In genomic region chr22:20080776-20081654, GRCh38 we compare ENCODE assay signal across 8 cellular contexts. TPM values are rescaled to one million over a fixed set of nuclear protein-coding genes. Genes with fewer than 3 reads are reported as not detected.
A peak's percentile ranks its signal among the peaks of the same experiment; 100 is the strongest.
DNase-seq lines count a peak whose midpoint lies in the region; ATAC-seq and TF ChIP-seq lines count a peak whose summit lies in the region.

No MANE protein-coding gene starts in this region.

- peak overlapping the region; percentile 73 for H3K18ac ChIP-seq in neuronal stem cell (ENCODE audit: low read length)

- POLR2A ChIA-PET in activated CD8-positive, alpha-beta T cell treated with anti-CD3 and anti-CD28 coated beads, Interleukin-2, amount 10 ng/mL, durations not matched to agents 7 days and 5 days (lab: Charles Lee) = interaction anchor here (1.7 kb wide), 1 partner anchor 25 kb away, joined by 6 read pairs; no protein-coding TSS in a partner anchor

- H2BK12ac ChIP-seq in neuronal stem cell (ENCODE audit: low read length) = no peak overlapping the region

- H3K14ac ChIP-seq in neuronal stem cell (ENCODE audit: low read length) = peak overlapping the region; percentile 25

- DNase-seq in GM06990 (ENCODE audit: extremely low read depth, insufficient read length) (peak; percentile 26), fibroblast of villous mesenchyme (ENCODE audit: low read depth) (peak; percentile 57), neuronal stem cell (ENCODE audit: low spot score) (peak; percentile 45), GDM1 (lab: John Stamatoyannopoulos, UW) (no peak), epidermal melanocyte (ENCODE audit: insufficient read length, low spot score) (no peak)
- no peak for DNase-seq in activated CD8-positive, alpha-beta T cell treated with anti-CD3 and anti-CD28 coated beads, Interleukin-2, amount 10 ng/mL, durations not matched to agents 7 days and 5 days

- no peak overlapping the region for H4K91ac ChIP-seq in neuronal stem cell (ENCODE audit: low read depth, low read length, poor library complexity)

- CTCF ChIA-PET in activated CD8-positive, alpha-beta T cell treated with anti-CD3 and anti-CD28 coated beads, Interleukin-2, amount 10 ng/mL, durations not matched to agents 7 days and 5 days (lab: Charles Lee) = no interaction called here

- peak overlapping the region; percentile 82 for H3K4me2 ChIP-seq in neuronal stem cell (ENCODE audit: insufficient read depth, low read length, poor library complexity, severe bottlenecking)

- TF ChIP-seq CTCF in GM06990 (IDR thresholded peaks at IDR 0.05; ENCODE audit: insufficient read depth, low read length, poor library complexity, severe bottlenecking) = no peak
- no peak for TF ChIP-seq CTCF in fibroblast of villous mesenchyme (IDR thresholded peaks at IDR 0.05; ENCODE audit: insufficient read depth, low read depth, low read length)

- H3K27me3 Mint-ChIP-seq in activated CD8-positive, alpha-beta T cell treated with anti-CD3 and anti-CD28 coated beads, Interleukin-2, amount 10 ng/mL, durations not matched to agents 7 days and 5 days (ENCODE audit: low read depth) = no peaks in the 10 kb centered on the region

- H3K4ac ChIP-seq in neuronal stem cell (ENCODE audit: low read length) = no peak overlapping the region

- H3K36me3 ChIP-seq in GM06990 (ENCODE audit: control insufficient read depth, insufficient read depth, low read length) (peaks cover 1% of the 10 kb centered on the region; the same call in 1 of the 2 replicates), KOPT-K1 (ENCODE audit: insufficient read depth, low read length) (peaks cover 21% of the 10 kb centered on the region), neuronal stem cell (replicated peaks in 1 of 2; ENCODE audit: control insufficient read depth in 2 of 2, insufficient read depth in 2 of 2, low read length in 2 of 2) (peaks cover 10 to 48% of the 10 kb centered on the region in 2 donors)

- peak overlapping the region; percentile 93 for H3K9ac ChIP-seq in neuronal stem cell (ENCODE audit: low read depth, low read length, poor library complexity)

- WGBS in neuronal stem cell (ENCODE audit: extremely low coverage in 2 of 2, insufficient read length in 2 of 2, insufficient replicate concordance in 1 of 2), 2 donors = no CpG with 5 or more reads among the region's 27 CpGs

- H4K8ac ChIP-seq in neuronal stem cell (ENCODE audit: low read depth, low read length) = no peak overlapping the region

- H3K4me1 Mint-ChIP-seq in activated CD8-positive, alpha-beta T cell treated with anti-CD3 and anti-CD28 coated beads, Interleukin-2, amount 10 ng/mL, durations not matched to agents 7 days and 5 days (ENCODE audit: low read depth) = peaks cover 45% of the 10 kb centered on the region

- peak overlapping the region; percentile 30 for H2BK5ac ChIP-seq in neuronal stem cell (ENCODE audit: low read length)

- peak overlapping the region; percentile 33 for H2AK5ac ChIP-seq in neuronal stem cell (ENCODE audit: low read depth, low read length)

- no peak overlapping the region for H2BK120ac ChIP-seq in neuronal stem cell (ENCODE audit: low read depth, low read length)

- peak overlapping the region; percentile 76 for H3K23ac ChIP-seq in neuronal stem cell (ENCODE audit: low read depth, low read length, poor library complexity)

- H3K4me3 ChIP-seq in GM06990 (replicated peaks; ENCODE audit: low read depth, low read length) (peak overlapping the region; percentile 94), fibroblast of villous mesenchyme (ENCODE audit: low read depth, low read length) (peak overlapping the region; percentile 89), neuronal stem cell (ENCODE audit: low read length in 2 of 2) (peak overlapping the region; percentile 58 to 91)

- H3K27me3 ChIP-seq in GM06990 (replicated peaks; ENCODE audit: control insufficient read depth, insufficient read depth, low read length) (no peaks in the 10 kb centered on the region), neuronal stem cell (ENCODE audit: control insufficient read depth in 3 of 3, insufficient read depth in 3 of 3, low read depth in 1 of 3, low read length in 3 of 3) (no peaks in the 10 kb centered on the region)

- peaks cover 21 to 22% of the 10 kb centered on the region in 2 donors for H3K4me1 ChIP-seq in neuronal stem cell (ENCODE audit: control insufficient read depth in 2 of 2, insufficient read depth in 1 of 2, low read depth in 1 of 2, low read length in 2 of 2)

- H3K27ac Mint-ChIP-seq in activated CD8-positive, alpha-beta T cell treated with anti-CD3 and anti-CD28 coated beads, Interleukin-2, amount 10 ng/mL, durations not matched to agents 7 days and 5 days = peak overlapping the region; percentile 65

- no peak for ATAC-seq in activated CD8-positive, alpha-beta T cell treated with anti-CD3 and anti-CD28 coated beads, Interleukin-2, amount 10 ng/mL, durations not matched to agents 7 days and 5 days
- ATAC-seq in HG02798 (IDR thresholded peaks at IDR 0.05; ENCODE audit: poor library complexity, unreplicated experiment) = no peak

- peak overlapping the region; percentile 76 for H2AFZ ChIP-seq in neuronal stem cell (ENCODE audit: low read length)

- H3K79me1 ChIP-seq in neuronal stem cell (ENCODE audit: low read depth, low read length) = peaks cover 17% of the 10 kb centered on the region

- H3K9me3 Mint-ChIP-seq in activated CD8-positive, alpha-beta T cell treated with anti-CD3 and anti-CD28 coated beads, Interleukin-2, amount 10 ng/mL, durations not matched to agents 7 days and 5 days (ENCODE audit: insufficient read depth) = no peaks in the 10 kb centered on the region

- H3K9me3 ChIP-seq in KOPT-K1 (ENCODE audit: insufficient read depth, low read length, poor library complexity, severe bottlenecking) (no peaks in the 10 kb centered on the region), neuronal stem cell (replicated peaks in 1 of 2; ENCODE audit: control insufficient read depth in 2 of 2, insufficient read depth in 1 of 2, low read depth in 1 of 2, low read length in 2 of 2) (no peaks in the 10 kb centered on the region)

- H3K27ac ChIP-seq in KOPT-K1 (ENCODE audit: low read depth, low read length, poor library complexity, severe bottlenecking) (peak overlapping the region; percentile 94), neuronal stem cell (replicated peaks; ENCODE audit: low read length) (peak overlapping the region; percentile 94)

- peak overlapping the region; percentile 86 for H3K4me3 Mint-ChIP-seq in activated CD8-positive, alpha-beta T cell treated with anti-CD3 and anti-CD28 coated beads, Interleukin-2, amount 10 ng/mL, durations not matched to agents 7 days and 5 days

- H2BK15ac ChIP-seq in neuronal stem cell (ENCODE audit: low read length) = no peak overlapping the region

- H3K36me3 Mint-ChIP-seq in activated CD8-positive, alpha-beta T cell treated with anti-CD3 and anti-CD28 coated beads, Interleukin-2, amount 10 ng/mL, durations not matched to agents 7 days and 5 days (ENCODE audit: low read depth) = peaks cover 25% of the 10 kb centered on the region

RNA-seq across cellular contexts. Expression of gene DGCR8, which starts 1.0 kb away (rescaled TPM):
- total RNA-seq in activated CD8-positive, alpha-beta T cell treated with anti-CD3 and anti-CD28 coated beads, Interleukin-2, amount 10 ng/mL, durations not matched to agents 7 days and 5 days = 10 to 100 TPM; 52.3 to 55.2 TPM
- 30.7 and 34.1 TPM in 2 replicates for total RNA-seq in fibroblast of villous mesenchyme
- polyA plus RNA-seq in neuronal stem cell (2013, experiment 1 of 2) = 16.3 TPM
- polyA plus RNA-seq in neuronal stem cell (2013, experiment 2 of 2) = 16.3 TPM

RNA-seq across cellular contexts. Expression of gene RANBP1, which starts 34.9 kb away (rescaled TPM):
- 100 to 1,000 TPM; 320 to 332 TPM for total RNA-seq in activated CD8-positive, alpha-beta T cell treated with anti-CD3 and anti-CD28 coated beads, Interleukin-2, amount 10 ng/mL, durations not matched to agents 7 days and 5 days
- total RNA-seq in fibroblast of villous mesenchyme = 200 and 206 TPM in 2 replicates
- polyA plus RNA-seq in neuronal stem cell (2013, experiment 1 of 2) = 496 TPM
- 494 TPM for polyA plus RNA-seq in neuronal stem cell (2013, experiment 2 of 2)

RNA-seq across cellular contexts. Expression of gene TRMT2A, which starts 36.0 kb away (rescaled TPM):
- 100 to 1,000 TPM in 1 of 2 experiments, 10 to 100 TPM in 1; 92.1 to 102 TPM for total RNA-seq in activated CD8-positive, alpha-beta T cell treated with anti-CD3 and anti-CD28 coated beads, Interleukin-2, amount 10 ng/mL, durations not matched to agents 7 days and 5 days
- 35.4 and 45.3 TPM in 2 replicates for total RNA-seq in fibroblast of villous mesenchyme
- 21.2 TPM for polyA plus RNA-seq in neuronal stem cell (2013, experiment 1 of 2)
- polyA plus RNA-seq in neuronal stem cell (2013, experiment 2 of 2) = 21.9 TPM

RNA-seq across cellular contexts. Expression of gene ZDHHC8, which starts 50.6 kb away (rescaled TPM):
- 10 to 100 TPM; 60.5 to 65.5 TPM for total RNA-seq in activated CD8-positive, alpha-beta T cell treated with anti-CD3 and anti-CD28 coated beads, Interleukin-2, amount 10 ng/mL, durations not matched to agents 7 days and 5 days
- total RNA-seq in fibroblast of villous mesenchyme = 8.1 and 10.8 TPM in 2 replicates
- 44.3 TPM for polyA plus RNA-seq in neuronal stem cell (2013, experiment 1 of 2)
- 42.8 TPM for polyA plus RNA-seq in neuronal stem cell (2013, experiment 2 of 2)

Comparison
In these comparisons a context has a peak if more than half of its experiments do, and no peak if none do; other contexts are left out.
1. DNase-seq: peak in GM06990 (single experiment), fibroblast of villous mesenchyme (single experiment) and neuronal stem cell (single experiment); none in activated CD8-positive, alpha-beta T cell treated with anti-CD3 and anti-CD28 coated beads, Interleukin-2, amount 10 ng/mL, durations not matched to agents 7 days and 5 days (single experiment), GDM1 (single experiment) and epidermal melanocyte (single experiment).
2. Peak in every context shown above with its lines, with median percentiles within 50 percentile points of each other: H3K4me3 ChIP-seq.